Comparison of ENCODE assay signal across 8 cellular contexts in genomic region chr5:151684690-151685361, GRCh38. TPM values are rescaled to one million over a fixed set of nuclear protein-coding genes. Genes with fewer than 3 reads are reported as not detected.
DNase-seq lines count a peak whose midpoint lies in the region; ATAC-seq and TF ChIP-seq lines count a peak whose summit lies in the region.

No MANE protein-coding gene starts in this region.

- no CpG with 5 or more reads among the region's 8 CpGs for WGBS in H9 (ENCODE audit: extremely low coverage, insufficient read length, low lambda C conversion rate)

- no peak overlapping the region for H4K8ac ChIP-seq in H9 (replicated peaks; ENCODE audit: insufficient read length, low read depth, low read length)

- H4K5ac ChIP-seq in H9 (ENCODE audit: insufficient read length, low read depth, low read length) = no peak overlapping the region

- no peak overlapping the region for H3K4ac ChIP-seq in H9 (ENCODE audit: low read depth, low read length)

- peak overlapping the region; percentile 25 to 52 (median 48) for H3K4me3 ChIP-seq in skin epidermis

- ATAC-seq in GM18502 (IDR thresholded peaks at IDR 0.05; ENCODE audit: poor library complexity, unreplicated experiment) = no peak

- H2AK5ac ChIP-seq in H9 (ENCODE audit: insufficient read length, low read length) = no peak overlapping the region

- H3K4me2 ChIP-seq in H9 (ENCODE audit: insufficient read depth, insufficient read length, low read length) = peak overlapping the region; percentile 48

- no peak overlapping the region for H3K14ac ChIP-seq in H9 (ENCODE audit: insufficient read depth, low read length)

- H3K4me1 Mint-ChIP-seq in H9 = peaks cover 38 to 39% of the 10 kb centered on the region in 2 experiments

- H2BK12ac ChIP-seq in H9 (ENCODE audit: insufficient read length, low read depth, low read length) = no peak overlapping the region

- peak overlapping the region; percentile 79 to 92 (median 89) for H3K27ac Mint-ChIP-seq in H9

- H3K4me1 ChIP-seq in H9 (ENCODE audit: insufficient read depth, low read length) = peaks cover 5% of the 10 kb centered on the region; the same call in 1 of the 2 replicates

- H3K23me2 ChIP-seq in H9 (ENCODE audit: insufficient read length, low read depth, low read length, poor library complexity, severe bottlenecking) = peaks cover 11% of the 10 kb centered on the region

- H3K27me3 Mint-ChIP-seq in H9 (ENCODE audit: low read depth) = no peaks in the 10 kb centered on the region

- H3K36me3 Mint-ChIP-seq in H9 (ENCODE audit: insufficient read depth in 1 of 3, low read depth in 3 of 3) = peaks cover 3 to 10% (median 6%) of the 10 kb centered on the region in 3 experiments; a peak in 4 of 7 replicates

- H3K9me3 Mint-ChIP-seq in H9 = no peaks in the 10 kb centered on the region

- peak overlapping the region; percentile 37 for H3T11ph ChIP-seq in H9 (ENCODE audit: low read length)

- H2BK20ac ChIP-seq in H9 (ENCODE audit: low read depth, low read length, poor library complexity, severe bottlenecking) = no peak overlapping the region

- H3K4me3 Mint-ChIP-seq in H9 = peak overlapping the region; percentile 88 to 92

- H3K9ac ChIP-seq in H9 (ENCODE audit: extremely low read depth, insufficient read length, low read length) = no peak overlapping the region

- no peak overlapping the region for H3K18ac ChIP-seq in H9 (ENCODE audit: insufficient read length, low read depth, low read length)

- H4K20me1 ChIP-seq in H9 (ENCODE audit: control insufficient read depth, insufficient read depth, insufficient read length) = no peaks in the 10 kb centered on the region

- H3K56ac ChIP-seq in H9 (ENCODE audit: insufficient read length, low read depth, low read length) = no peak overlapping the region

- H4K91ac ChIP-seq in H9 (ENCODE audit: insufficient read length, low read depth, low read length) = no peak overlapping the region

- H3K23ac ChIP-seq in H9 (ENCODE audit: insufficient read length, low read depth, low read length) = no peak overlapping the region

- no peaks in the 10 kb centered on the region for H3K27me3 ChIP-seq in H9 (ENCODE audit: insufficient read depth, low read length)

- no peaks in the 10 kb centered on the region for H3K9me3 ChIP-seq in H9 (ENCODE audit: control insufficient read depth, low read depth, low read length)

- H2AFZ ChIP-seq in H9 (ENCODE audit: low read length) = no peak overlapping the region

- H2BK120ac ChIP-seq in H9 (ENCODE audit: low read depth, low read length, poor library complexity, severe bottlenecking) = no peak overlapping the region

- H2BK5ac ChIP-seq in H9 (ENCODE audit: insufficient read length, low read length) = no peak overlapping the region

- no peak overlapping the region for H2BK15ac ChIP-seq in H9 (ENCODE audit: low read depth, low read length)

- no peaks in the 10 kb centered on the region for H3K79me2 ChIP-seq in H9 (ENCODE audit: insufficient read depth, low read length)

- TF ChIP-seq CTCF in H9 (conservative IDR thresholded peaks at IDR 0.05) = peak; percentile 61

- H3K79me1 ChIP-seq in H9 (ENCODE audit: insufficient read depth, low read depth, low read length, poor library complexity, severe bottlenecking) = no peaks in the 10 kb centered on the region

- H3K27ac ChIP-seq in H9 (ENCODE audit: insufficient read length, low read depth, low read length) (no peak overlapping the region), skin epidermis (peak overlapping the region in 19 of 21 experiments; percentile 59 to 96 (median 88))

- DNase-seq in H9 (peak; percentile 91), amniotic stem cell (lab: John Stamatoyannopoulos, UW) (peak; percentile 93), iPS DF 19.7 (ENCODE audit: low read depth, low spot score) (peak; percentile 91), T-helper 1 cell (no peak)
- no peak for DNase-seq in activated CD4-positive, alpha-beta T cell treated with anti-CD3 and anti-CD28 coated beads, Interleukin-2, amount 50 U/mL, for 4 hours
- no peak for DNase-seq in activated CD4-positive, alpha-beta T cell treated with anti-CD3 and anti-CD28 coated beads for 48 hours

RNA-seq across cellular contexts. Expression of gene SPARC, which starts 1.9 kb away (rescaled TPM):
- 320 and 323 TPM in 2 replicates for total RNA-seq in H9 (2021)

Comparison
In these comparisons a context has a peak if more than half of its experiments do, and no peak if none do; other contexts are left out.
1. DNase-seq: peak in H9 (single experiment), amniotic stem cell (single experiment) and iPS DF 19.7 (single experiment); none in activated CD4-positive, alpha-beta T cell treated with anti-CD3 and anti-CD28 coated beads, Interleukin-2, amount 50 U/mL, for 4 hours (0 of 2), T-helper 1 cell (0 of 5) and activated CD4-positive, alpha-beta T cell treated with anti-CD3 and anti-CD28 coated beads for 48 hours (single experiment).